9 cellular contexts compared by ENCODE assay signal in genomic region chr4:40301592-40301991, GRCh38. TPM values are rescaled to one million over a fixed set of nuclear protein-coding genes. Genes with fewer than 3 reads are reported as not detected.
DNase-seq lines count a peak whose midpoint lies in the region; ATAC-seq and TF ChIP-seq lines count a peak whose summit lies in the region.
"Had no signal": no experiment of that assay in that cellular context is flagged by ENCODE, and none has a peak within 500 bp of the region (broad histone marks: within the 10 kb centered on the region; RNA-seq: fewer than 3 reads in every experiment).

No MANE protein-coding gene starts in this region.

- H3K36me3 ChIP-seq in OCI-LY3 (replicated peaks; ENCODE audit: low read depth, low read length) (peaks cover 4% of the 10 kb centered on the region), uterus (no peaks in the 10 kb centered on the region), ovary (no peaks in the 10 kb centered on the region)
- H3K36me3 ChIP-seq in effector memory CD4-positive, alpha-beta T cell (ENCODE audit: control insufficient read depth, insufficient read depth, low read length), result peaks cover 3% of the 10 kb centered on the region

- peak; percentile 44 to 75 (median 49) for DNase-seq in effector memory CD4-positive, alpha-beta T cell
- DNase-seq in substantia nigra (lab: John Stamatoyannopoulos, UW) (no peak), uterus (no peak), ovary (no peak), NCI-H1417 treated with DMSO at 0.1 percent for 48 hours (lab: John Stamatoyannopoulos, UW) (no peak)

- H3K4me2 ChIP-seq in OCI-LY3 (ENCODE audit: low read length), result peak overlapping the region; percentile 68

- intact Hi-C loops in uterus (cut with DNase I; ENCODE audit: low total_unique reads), result loop anchor here (10.0 kb wide), 1 partner anchor 157 kb away; no protein-coding TSS in a partner anchor
- intact Hi-C loops in ovary (cut with DNase I), result loop anchor here in 1 of 4 donors (10.0 kb wide), 1 partner anchor 147 kb away; no protein-coding TSS in a partner anchor

- H3K9ac ChIP-seq in OCI-LY3 (ENCODE audit: low read length), result peak overlapping the region; percentile 19; the same call in 1 of the 2 replicates

- 67 to 81% (median 72%) methylated on average over 7 of the region's 7 CpGs for WGBS in ovary, 3 donors

- no peak for TF ChIP-seq EP300 in ovary (IDR thresholded peaks at IDR 0.05)

- ATAC-seq in GM21786 (IDR thresholded peaks at IDR 0.05; ENCODE audit: unreplicated experiment), result peak; percentile 70

- no peaks in the 10 kb centered on the region for H4K20me1 ChIP-seq in OCI-LY3 (ENCODE audit: insufficient read depth, low read length)

- H3K9me3 ChIP-seq in OCI-LY3 (ENCODE audit: insufficient read depth, low read length) (peaks cover 13% of the 10 kb centered on the region; the same call in 1 of the 2 replicates), uterus (no peaks in the 10 kb centered on the region), ovary (no peaks in the 10 kb centered on the region)
- H3K9me3 ChIP-seq in effector memory CD4-positive, alpha-beta T cell (ENCODE audit: control insufficient read depth, low read length), result no peaks in the 10 kb centered on the region

- H3K4me1 ChIP-seq in OCI-LY3 (ENCODE audit: low read length), result peaks cover 65% of the 10 kb centered on the region
- H3K4me1 ChIP-seq in effector memory CD4-positive, alpha-beta T cell (ENCODE audit: control insufficient read depth, insufficient read depth, low read length, poor library complexity, severe bottlenecking), result peaks cover 66% of the 10 kb centered on the region
- H3K4me1 ChIP-seq in uterus, result no peaks in the 10 kb centered on the region
- H3K4me1 ChIP-seq in ovary (ENCODE audit: insufficient read depth), result no peaks in the 10 kb centered on the region

- H3K27me3 ChIP-seq in OCI-LY3 (ENCODE audit: low read depth, low read length) (no peaks in the 10 kb centered on the region), uterus (no peaks in the 10 kb centered on the region), ovary (no peaks in the 10 kb centered on the region)
- H3K27me3 ChIP-seq in effector memory CD4-positive, alpha-beta T cell (replicated peaks; ENCODE audit: control insufficient read depth, insufficient read depth, low read length, poor library complexity, severe bottlenecking), result no peaks in the 10 kb centered on the region

- peak overlapping the region; percentile 54 for H3K4me3 ChIP-seq in OCI-LY3 (ENCODE audit: low read length)
- no peak overlapping the region for H3K4me3 ChIP-seq in effector memory CD4-positive, alpha-beta T cell (ENCODE audit: insufficient read depth, low read depth, low read length, poor library complexity, severe bottlenecking)
- no peak overlapping the region for H3K4me3 ChIP-seq in uterus
- H3K4me3 ChIP-seq in ovary, result no peak overlapping the region
- H3K4me3 ChIP-seq: skin epidermis had no signal

- H2AFZ ChIP-seq in OCI-LY3 (ENCODE audit: low read depth, low read length), result peak overlapping the region; percentile 26

- TF ChIP-seq POLR2A in GM15510 (IDR thresholded peaks at IDR 0.05; ENCODE audit: borderline replicate concordance, extremely low read depth, insufficient read length) (peak; percentile 14), uterus (IDR thresholded peaks at IDR 0.05) (no peak), ovary (IDR thresholded peaks at IDR 0.05) (no peak)

- no peaks in the 10 kb centered on the region for H3K79me2 ChIP-seq in OCI-LY3 (ENCODE audit: low read length)

- H3K27ac ChIP-seq in OCI-LY3 (ENCODE audit: low read length) (peak overlapping the region; percentile 44), substantia nigra (ENCODE audit: low read depth, low read length, poor library complexity, severe bottlenecking) (no peak overlapping the region), uterus (no peak overlapping the region), ovary (no peak overlapping the region)
- H3K27ac ChIP-seq in effector memory CD4-positive, alpha-beta T cell (ENCODE audit: insufficient read depth, low read length, poor library complexity, severe bottlenecking), result peak overlapping the region; percentile 79

- TF ChIP-seq CTCF in OCI-LY3 (IDR thresholded peaks at IDR 0.05; ENCODE audit: low read depth, low read length), result no peak
- TF ChIP-seq CTCF in uterus (IDR thresholded peaks at IDR 0.05), result no peak
- no peak for TF ChIP-seq CTCF in ovary (IDR thresholded peaks at IDR 0.05)

RNA-seq across cellular contexts. Expression of gene CHRNA9, which starts 33.5 kb away (rescaled TPM):
- total RNA-seq in uterus (not detected), ovary (under 1 TPM in 1 of 7 donors, not detected in 6; 0.13 TPM)
- polyA plus RNA-seq in ovary, result not detected

Comparison
In these comparisons a context has a peak if more than half of its experiments do, and no peak if none do; other contexts are left out.
1. H3K27ac ChIP-seq: peak in OCI-LY3 (single experiment) and effector memory CD4-positive, alpha-beta T cell (single experiment); none in substantia nigra (single experiment), uterus (0 of 2) and ovary (0 of 2).
2. DNase-seq: peak in effector memory CD4-positive, alpha-beta T cell (3 of 3); none in substantia nigra (0 of 49), uterus (0 of 2), ovary (0 of 5) and NCI-H1417 treated with DMSO at 0.1 percent for 48 hours (single experiment).